In genomic region chrX:24242649-24243556, GRCh38 we compare ENCODE assay signal across 8 cellular contexts.
DNase-seq lines count a peak whose midpoint lies in the region; ATAC-seq and TF ChIP-seq lines count a peak whose summit lies in the region.

No MANE protein-coding gene starts in this region.

- ATAC-seq in GM21515 (IDR thresholded peaks at IDR 0.05; ENCODE audit: unreplicated experiment), result peak; percentile 94
- ATAC-seq in HG03575 (IDR thresholded peaks at IDR 0.05; ENCODE audit: extremely low read depth, insufficient number of reproducible peaks, low FRiP score, unreplicated experiment), result peak; percentile 74
- ATAC-seq in activated CD8-positive, alpha-beta memory T cell treated with anti-CD3 and anti-CD28 coated beads, Interleukin-2, amount 10 ng/mL, durations not matched to agents 7 days and 5 days, result no peak

- no peak overlapping the region for H3K9ac ChIP-seq in endodermal cell (ENCODE audit: extremely low read depth, low read length, poor library complexity, severe bottlenecking)
- H3K9ac ChIP-seq in skeletal muscle tissue (ENCODE audit: low read depth in 1 of 3, low read length in 3 of 3), result peak overlapping the region in 1 of 3 donors; percentile 25

- H3K4me1 ChIP-seq in endodermal cell (ENCODE audit: control insufficient read depth, insufficient read depth, low read length) (no peaks in the 10 kb centered on the region), skeletal muscle tissue (ENCODE audit: control insufficient read depth in 3 of 3, insufficient read depth in 3 of 3, low read length in 3 of 3) (peaks cover 0 to 9% (median 5%) of the 10 kb centered on the region in 3 donors)

- TF ChIP-seq CTCF in endodermal cell (conservative IDR thresholded peaks at IDR 0.05), result no peak

- DNase-seq in G401 (ENCODE audit: low spot score) (peak; percentile 28), endodermal cell (peak; percentile 56), SW 1271 (lab: John Stamatoyannopoulos, UW) (no peak), DMS79 treated with DMSO at 0.1 percent for 48 hours (lab: John Stamatoyannopoulos, UW) (no peak)
- DNase-seq in activated CD8-positive, alpha-beta memory T cell treated with anti-CD3 and anti-CD28 coated beads, Interleukin-2, amount 10 ng/mL, durations not matched to agents 7 days and 5 days, result no peak

- H3K9me3 Mint-ChIP-seq in endodermal cell, result no peaks in the 10 kb centered on the region
- no peaks in the 10 kb centered on the region for H3K9me3 Mint-ChIP-seq in activated CD8-positive, alpha-beta memory T cell treated with anti-CD3 and anti-CD28 coated beads, Interleukin-2, amount 10 ng/mL, durations not matched to agents 7 days and 5 days (ENCODE audit: low read depth)

- H3K36me3 ChIP-seq in endodermal cell (ENCODE audit: control insufficient read depth, insufficient read depth, low read length) (no peaks in the 10 kb centered on the region), skeletal muscle tissue (ENCODE audit: control insufficient read depth in 3 of 3, insufficient read depth in 3 of 3, low read length in 3 of 3) (no peaks in the 10 kb centered on the region)

- H3K27ac Mint-ChIP-seq in endodermal cell, result no peak overlapping the region
- no peak overlapping the region for H3K27ac Mint-ChIP-seq in activated CD8-positive, alpha-beta memory T cell treated with anti-CD3 and anti-CD28 coated beads, Interleukin-2, amount 10 ng/mL, durations not matched to agents 7 days and 5 days

- no peaks in the 10 kb centered on the region for H3K36me3 Mint-ChIP-seq in endodermal cell (ENCODE audit: low read depth)
- H3K36me3 Mint-ChIP-seq in activated CD8-positive, alpha-beta memory T cell treated with anti-CD3 and anti-CD28 coated beads, Interleukin-2, amount 10 ng/mL, durations not matched to agents 7 days and 5 days, result no peaks in the 10 kb centered on the region

- H3K27me3 Mint-ChIP-seq in endodermal cell (ENCODE audit: insufficient read depth), result no peaks in the 10 kb centered on the region
- peaks cover 2% of the 10 kb centered on the region for H3K27me3 Mint-ChIP-seq in activated CD8-positive, alpha-beta memory T cell treated with anti-CD3 and anti-CD28 coated beads, Interleukin-2, amount 10 ng/mL, durations not matched to agents 7 days and 5 days

- H3K4me1 Mint-ChIP-seq in endodermal cell, result peaks cover 26% of the 10 kb centered on the region
- H3K4me1 Mint-ChIP-seq in activated CD8-positive, alpha-beta memory T cell treated with anti-CD3 and anti-CD28 coated beads, Interleukin-2, amount 10 ng/mL, durations not matched to agents 7 days and 5 days, result peaks cover 2% of the 10 kb centered on the region

- no peaks in the 10 kb centered on the region for H3K9me3 ChIP-seq in endodermal cell (ENCODE audit: control insufficient read depth, low read length)
- H3K9me3 ChIP-seq in skeletal muscle tissue (ENCODE audit: control insufficient read depth in 3 of 3, low read length in 3 of 3), result no peaks in the 10 kb centered on the region

- CTCF ChIA-PET in activated CD8-positive, alpha-beta memory T cell treated with anti-CD3 and anti-CD28 coated beads, Interleukin-2, amount 10 ng/mL, durations not matched to agents 7 days and 5 days (lab: Charles Lee), result interaction anchor here (0.7 to 1.3 kb wide), 2 partner anchors 161 to 552 kb away, joined by 4 to 7 read pairs; no protein-coding TSS in a partner anchor

- H3K4me3 Mint-ChIP-seq in endodermal cell, result no peak overlapping the region
- no peak overlapping the region for H3K4me3 Mint-ChIP-seq in activated CD8-positive, alpha-beta memory T cell treated with anti-CD3 and anti-CD28 coated beads, Interleukin-2, amount 10 ng/mL, durations not matched to agents 7 days and 5 days

- H3K4me3 ChIP-seq in endodermal cell (ENCODE audit: low read length), result no peak overlapping the region
- H3K4me3 ChIP-seq in skeletal muscle tissue (ENCODE audit: low read length in 3 of 3), result no peak overlapping the region

- H3K27me3 ChIP-seq in endodermal cell (ENCODE audit: control insufficient read depth, insufficient read depth, low read length, poor library complexity, severe bottlenecking) (no peaks in the 10 kb centered on the region), skeletal muscle tissue (ENCODE audit: control insufficient read depth in 3 of 3, insufficient read depth in 3 of 3, low read length in 3 of 3) (no peaks in the 10 kb centered on the region)

- no peak overlapping the region for H3K27ac ChIP-seq in endodermal cell (ENCODE audit: low read depth, low read length)
- H3K27ac ChIP-seq in skeletal muscle tissue (ENCODE audit: low read depth, low read length), result peak overlapping the region; percentile 15

- in situ Hi-C loops in G401 (cut with HindIII; ENCODE audit: low sequenced_read_pairs), result no loop called here

- WGBS in endodermal cell (ENCODE audit: insufficient coverage in 1 of 2, insufficient read length in 1 of 2), 2 experiments, result 79 to 93% methylated on average over 7 to 12 of the region's 13 CpGs

Comparison
In these comparisons a context has a peak if more than half of its experiments do, and no peak if none do; other contexts are left out.
1. DNase-seq: peak in G401 (single experiment) and endodermal cell (single experiment); none in activated CD8-positive, alpha-beta memory T cell treated with anti-CD3 and anti-CD28 coated beads, Interleukin-2, amount 10 ng/mL, durations not matched to agents 7 days and 5 days (single experiment), SW 1271 (0 of 2) and DMS79 treated with DMSO at 0.1 percent for 48 hours (single experiment).